Comparison of ENCODE assay signal across 16 cellular contexts in the genomic region with DNA sequence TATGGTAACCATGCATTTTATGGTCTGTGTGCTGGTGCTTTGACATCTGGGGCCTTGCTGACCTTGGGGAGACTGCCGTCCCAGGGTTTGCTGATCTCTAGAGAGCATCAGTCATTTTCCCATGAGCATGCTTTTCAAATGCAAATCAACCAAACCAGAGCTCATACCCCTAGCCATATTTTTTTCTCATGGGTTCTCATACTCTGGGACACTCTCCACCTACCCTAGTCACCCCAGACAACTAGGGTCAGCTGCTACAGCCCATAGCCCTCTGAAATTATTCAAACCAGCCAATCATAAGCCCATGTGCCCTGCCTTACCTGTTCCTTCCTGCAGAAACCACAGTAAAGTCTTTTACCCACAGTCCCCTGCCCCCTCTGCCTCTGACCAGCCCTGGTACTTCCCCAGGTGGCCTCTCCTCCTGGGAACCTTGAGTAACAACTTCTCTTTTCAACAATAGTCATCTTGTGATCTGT.
DNase-seq lines count a peak whose midpoint lies in the region; ATAC-seq, FAIRE-seq and TF ChIP-seq lines count a peak whose summit lies in the region.
"Had no signal": no experiment of that assay in that cellular context is flagged by ENCODE, and none has a peak within 500 bp of the region (broad histone marks: within the 10 kb centered on the region; RNA-seq: fewer than 3 reads in every experiment).

No MANE protein-coding gene starts in this region.

- no peak overlapping the region for H3K4me3 Mint-ChIP-seq in WTC11
- H3K4me3 Mint-ChIP-seq: brain; effector memory CD8-positive, alpha-beta T cell had no signal

- POLR2A ChIA-PET in WTC11 (lab: Charles Lee): no interaction called here

- H3K4me1 Mint-ChIP-seq in WTC11: peaks cover 19% of the 10 kb centered on the region

- peak overlapping the region; percentile 6 for H3K27ac Mint-ChIP-seq in WTC11
- H3K27ac Mint-ChIP-seq: brain; effector memory CD8-positive, alpha-beta T cell had no signal

- FAIRE-seq in GM18507 (lab: Jason Lieb, UNC): peak; percentile 15

- CTCF ChIA-PET in WTC11 (lab: Charles Lee): interaction anchor here (1.4 kb wide), 1 partner anchor 14 kb away, joined by 3 read pairs; no protein-coding TSS in a partner anchor

- ATAC-seq in HG02852 (IDR thresholded peaks at IDR 0.05; ENCODE audit: unreplicated experiment) (peak; percentile 64), WTC11 (no peak), GM21390 (IDR thresholded peaks at IDR 0.05; ENCODE audit: unreplicated experiment) (no peak), GM19395 (IDR thresholded peaks at IDR 0.05; ENCODE audit: unreplicated experiment) (no peak)
- ATAC-seq: effector memory CD8-positive, alpha-beta T cell; foreskin keratinocyte had no signal

- DNase-seq in GM18507 (ENCODE audit: extremely low spot score, insufficient read length, low read depth) (no peak), GM20000 (ENCODE audit: low spot score) (peak; percentile 57), WTC11 (ENCODE audit: low spot score) (no peak), cerebellum (ENCODE audit: low spot score) (no peak), NCI-H1105 (lab: John Stamatoyannopoulos, UW) (no peak)
- DNase-seq: activated effector memory CD4-positive, alpha-beta T cell treated with anti-CD3 and anti-CD28 coated beads, Interleukin-2, amount 50 U/mL, for 16 hours; AML-193; effector memory CD8-positive, alpha-beta T cell; foreskin keratinocyte; right cardiac atrium; SHP77; stimulated activated CD4-positive, alpha-beta T cell treated with anti-CD3 and anti-CD28 coated beads, Interleukin-4, amount 100 ng/mL, for 1 hour had no signal

- H3K36me3 Mint-ChIP-seq in WTC11: no peaks in the 10 kb centered on the region; the same call in 1 of the 2 replicates
- H3K36me3 Mint-ChIP-seq: brain had no signal

- peaks cover 8% of the 10 kb centered on the region for H3K9me3 Mint-ChIP-seq in WTC11
- H3K9me3 Mint-ChIP-seq: brain; effector memory CD8-positive, alpha-beta T cell had no signal

- no peaks in the 10 kb centered on the region for H3K27me3 Mint-ChIP-seq in WTC11 (ENCODE audit: low read depth)

- TF ChIP-seq CTCF in GM20000 (IDR thresholded peaks at IDR 0.05; ENCODE audit: extremely low read depth, missing control alignments): no peak
- no peak for TF ChIP-seq CTCF in WTC11 (IDR thresholded peaks at IDR 0.05)

TF ChIP-seq in WTC11, 78 proteins besides CTCF, POLR2A, EP300 and RAD21 (continues in another document):
- TF ChIP-seq, protein P1, sequence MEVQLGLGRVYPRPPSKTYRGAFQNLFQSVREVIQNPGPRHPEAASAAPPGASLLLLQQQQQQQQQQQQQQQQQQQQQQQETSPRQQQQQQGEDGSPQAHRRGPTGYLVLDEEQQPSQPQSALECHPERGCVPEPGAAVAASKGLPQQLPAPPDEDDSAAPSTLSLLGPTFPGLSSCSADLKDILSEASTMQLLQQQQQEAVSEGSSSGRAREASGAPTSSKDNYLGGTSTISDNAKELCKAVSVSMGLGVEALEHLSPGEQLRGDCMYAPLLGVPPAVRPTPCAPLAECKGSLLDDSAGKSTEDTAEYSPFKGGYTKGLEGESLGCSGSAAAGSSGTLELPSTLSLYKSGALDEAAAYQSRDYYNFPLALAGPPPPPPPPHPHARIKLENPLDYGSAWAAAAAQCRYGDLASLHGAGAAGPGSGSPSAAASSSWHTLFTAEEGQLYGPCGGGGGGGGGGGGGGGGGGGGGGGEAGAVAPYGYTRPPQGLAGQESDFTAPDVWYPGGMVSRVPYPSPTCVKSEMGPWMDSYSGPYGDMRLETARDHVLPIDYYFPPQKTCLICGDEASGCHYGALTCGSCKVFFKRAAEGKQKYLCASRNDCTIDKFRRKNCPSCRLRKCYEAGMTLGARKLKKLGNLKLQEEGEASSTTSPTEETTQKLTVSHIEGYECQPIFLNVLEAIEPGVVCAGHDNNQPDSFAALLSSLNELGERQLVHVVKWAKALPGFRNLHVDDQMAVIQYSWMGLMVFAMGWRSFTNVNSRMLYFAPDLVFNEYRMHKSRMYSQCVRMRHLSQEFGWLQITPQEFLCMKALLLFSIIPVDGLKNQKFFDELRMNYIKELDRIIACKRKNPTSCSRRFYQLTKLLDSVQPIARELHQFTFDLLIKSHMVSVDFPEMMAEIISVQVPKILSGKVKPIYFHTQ (CRISPR knock-in tag; IDR thresholded peaks at IDR 0.05): no peak
- TF ChIP-seq, protein P2, sequence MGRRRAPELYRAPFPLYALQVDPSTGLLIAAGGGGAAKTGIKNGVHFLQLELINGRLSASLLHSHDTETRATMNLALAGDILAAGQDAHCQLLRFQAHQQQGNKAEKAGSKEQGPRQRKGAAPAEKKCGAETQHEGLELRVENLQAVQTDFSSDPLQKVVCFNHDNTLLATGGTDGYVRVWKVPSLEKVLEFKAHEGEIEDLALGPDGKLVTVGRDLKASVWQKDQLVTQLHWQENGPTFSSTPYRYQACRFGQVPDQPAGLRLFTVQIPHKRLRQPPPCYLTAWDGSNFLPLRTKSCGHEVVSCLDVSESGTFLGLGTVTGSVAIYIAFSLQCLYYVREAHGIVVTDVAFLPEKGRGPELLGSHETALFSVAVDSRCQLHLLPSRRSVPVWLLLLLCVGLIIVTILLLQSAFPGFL (CRISPR knock-in tag; IDR thresholded peaks at IDR 0.05; ENCODE audit: borderline replicate concordance): no peak
- TF ChIP-seq CREB1 (CRISPR knock-in tag; IDR thresholded peaks at IDR 0.05) (no peak), SOX15 (CRISPR knock-in tag; IDR thresholded peaks at IDR 0.05) (no peak), PRRX2 (CRISPR knock-in tag; IDR thresholded peaks at IDR 0.05) (no peak), NFATC4 (CRISPR knock-in tag; IDR thresholded peaks at IDR 0.05) (no peak), TP53 (CRISPR knock-in tag; IDR thresholded peaks at IDR 0.05) (no peak), MYBL2 (CRISPR knock-in tag; IDR thresholded peaks at IDR 0.05) (no peak)
- TF ChIP-seq, protein P3, sequence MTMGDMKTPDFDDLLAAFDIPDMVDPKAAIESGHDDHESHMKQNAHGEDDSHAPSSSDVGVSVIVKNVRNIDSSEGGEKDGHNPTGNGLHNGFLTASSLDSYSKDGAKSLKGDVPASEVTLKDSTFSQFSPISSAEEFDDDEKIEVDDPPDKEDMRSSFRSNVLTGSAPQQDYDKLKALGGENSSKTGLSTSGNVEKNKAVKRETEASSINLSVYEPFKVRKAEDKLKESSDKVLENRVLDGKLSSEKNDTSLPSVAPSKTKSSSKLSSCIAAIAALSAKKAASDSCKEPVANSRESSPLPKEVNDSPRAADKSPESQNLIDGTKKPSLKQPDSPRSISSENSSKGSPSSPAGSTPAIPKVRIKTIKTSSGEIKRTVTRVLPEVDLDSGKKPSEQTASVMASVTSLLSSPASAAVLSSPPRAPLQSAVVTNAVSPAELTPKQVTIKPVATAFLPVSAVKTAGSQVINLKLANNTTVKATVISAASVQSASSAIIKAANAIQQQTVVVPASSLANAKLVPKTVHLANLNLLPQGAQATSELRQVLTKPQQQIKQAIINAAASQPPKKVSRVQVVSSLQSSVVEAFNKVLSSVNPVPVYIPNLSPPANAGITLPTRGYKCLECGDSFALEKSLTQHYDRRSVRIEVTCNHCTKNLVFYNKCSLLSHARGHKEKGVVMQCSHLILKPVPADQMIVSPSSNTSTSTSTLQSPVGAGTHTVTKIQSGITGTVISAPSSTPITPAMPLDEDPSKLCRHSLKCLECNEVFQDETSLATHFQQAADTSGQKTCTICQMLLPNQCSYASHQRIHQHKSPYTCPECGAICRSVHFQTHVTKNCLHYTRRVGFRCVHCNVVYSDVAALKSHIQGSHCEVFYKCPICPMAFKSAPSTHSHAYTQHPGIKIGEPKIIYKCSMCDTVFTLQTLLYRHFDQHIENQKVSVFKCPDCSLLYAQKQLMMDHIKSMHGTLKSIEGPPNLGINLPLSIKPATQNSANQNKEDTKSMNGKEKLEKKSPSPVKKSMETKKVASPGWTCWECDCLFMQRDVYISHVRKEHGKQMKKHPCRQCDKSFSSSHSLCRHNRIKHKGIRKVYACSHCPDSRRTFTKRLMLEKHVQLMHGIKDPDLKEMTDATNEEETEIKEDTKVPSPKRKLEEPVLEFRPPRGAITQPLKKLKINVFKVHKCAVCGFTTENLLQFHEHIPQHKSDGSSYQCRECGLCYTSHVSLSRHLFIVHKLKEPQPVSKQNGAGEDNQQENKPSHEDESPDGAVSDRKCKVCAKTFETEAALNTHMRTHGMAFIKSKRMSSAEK (CRISPR knock-in tag; IDR thresholded peaks at IDR 0.05; ENCODE audit: borderline replicate concordance): no peak
- TF ChIP-seq, protein P4, sequence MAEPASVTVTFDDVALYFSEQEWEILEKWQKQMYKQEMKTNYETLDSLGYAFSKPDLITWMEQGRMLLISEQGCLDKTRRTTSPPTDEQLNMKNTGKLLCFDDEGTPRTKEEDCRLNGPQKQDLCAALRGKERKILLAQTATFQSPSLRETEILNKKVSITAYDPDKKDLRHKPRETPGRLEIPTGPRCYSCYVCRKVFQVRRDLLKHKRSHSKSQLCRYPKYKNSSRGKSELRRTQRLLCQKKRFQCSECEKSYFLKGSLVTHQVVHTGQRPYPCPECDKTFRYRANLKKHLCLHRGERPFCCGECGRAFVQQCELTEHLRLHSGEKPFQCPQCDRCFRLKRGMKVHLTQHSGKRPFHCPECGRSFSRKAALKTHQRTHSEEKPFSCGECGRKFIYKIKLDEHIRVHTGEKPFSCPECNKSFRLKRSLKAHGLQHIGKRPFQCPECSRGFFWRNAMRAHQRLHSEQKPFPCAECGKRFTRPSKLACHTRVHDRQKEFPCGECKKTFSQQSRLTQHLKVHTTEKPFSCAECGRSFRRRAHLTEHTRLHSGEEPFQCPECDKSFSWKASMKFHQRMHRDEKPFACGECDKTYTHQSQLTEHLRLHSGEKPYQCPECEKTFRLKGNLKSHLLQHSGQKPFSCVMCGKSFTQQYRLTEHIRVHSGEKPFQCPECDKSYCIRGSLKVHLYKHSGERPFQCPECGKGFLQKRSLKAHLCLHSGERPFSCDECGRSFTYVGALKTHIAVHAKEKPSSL (CRISPR knock-in tag; conservative IDR thresholded peaks at IDR 0.05): no peak
- TF ChIP-seq, protein P5, sequence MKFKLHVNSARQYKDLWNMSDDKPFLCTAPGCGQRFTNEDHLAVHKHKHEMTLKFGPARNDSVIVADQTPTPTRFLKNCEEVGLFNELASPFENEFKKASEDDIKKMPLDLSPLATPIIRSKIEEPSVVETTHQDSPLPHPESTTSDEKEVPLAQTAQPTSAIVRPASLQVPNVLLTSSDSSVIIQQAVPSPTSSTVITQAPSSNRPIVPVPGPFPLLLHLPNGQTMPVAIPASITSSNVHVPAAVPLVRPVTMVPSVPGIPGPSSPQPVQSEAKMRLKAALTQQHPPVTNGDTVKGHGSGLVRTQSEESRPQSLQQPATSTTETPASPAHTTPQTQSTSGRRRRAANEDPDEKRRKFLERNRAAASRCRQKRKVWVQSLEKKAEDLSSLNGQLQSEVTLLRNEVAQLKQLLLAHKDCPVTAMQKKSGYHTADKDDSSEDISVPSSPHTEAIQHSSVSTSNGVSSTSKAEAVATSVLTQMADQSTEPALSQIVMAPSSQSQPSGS (CRISPR knock-in tag; IDR thresholded peaks at IDR 0.05; ENCODE audit: borderline replicate concordance, low read depth): no peak
